9 cellular contexts compared by ENCODE assay signal in genomic region chr3:35659808-35660207, GRCh38. TPM values are rescaled to one million over a fixed set of nuclear protein-coding genes. Genes with fewer than 3 reads are reported as not detected.
DNase-seq lines count a peak whose midpoint lies in the region; TF ChIP-seq lines count a peak whose summit lies in the region.
"Had no signal": no experiment of that assay in that cellular context is flagged by ENCODE, and none has a peak within 500 bp of the region (broad histone marks: within the 10 kb centered on the region; RNA-seq: fewer than 3 reads in every experiment).

No MANE protein-coding gene starts in this region.

- TF ChIP-seq CTCF in GM12874 (IDR thresholded peaks at IDR 0.05; ENCODE audit: insufficient read depth, low read depth, low read length) = peak; percentile 24; the same call in 1 of the 2 replicates
- peak; percentile 40 to 43 for TF ChIP-seq CTCF in brain (conservative IDR thresholded peaks at IDR 0.05)
- no peak for TF ChIP-seq CTCF in CD14-positive monocyte (IDR thresholded peaks at IDR 0.05)

- H2AFZ ChIP-seq in trophoblast cell (ENCODE audit: insufficient read depth, low read length, poor library complexity) = no peak overlapping the region

- no peaks in the 10 kb centered on the region for H3K79me1 ChIP-seq in trophoblast cell (ENCODE audit: low read length)

- H3K27me3 Mint-ChIP-seq in brain = no peaks in the 10 kb centered on the region
- H3K27me3 Mint-ChIP-seq in CD14-positive monocyte (ENCODE audit: low read depth in 3 of 3) = peaks cover 2 to 4% (median 2%) of the 10 kb centered on the region in 3 donors

- peaks cover 4% of the 10 kb centered on the region for H3K36me3 Mint-ChIP-seq in brain
- no peaks in the 10 kb centered on the region for H3K36me3 Mint-ChIP-seq in CD14-positive monocyte

- H3K4me3 Mint-ChIP-seq in brain = peak overlapping the region in 2 of 5 experiments; percentile 25 to 66
- no peak overlapping the region for H3K4me3 Mint-ChIP-seq in CD14-positive monocyte

- no peak overlapping the region for H4K8ac ChIP-seq in trophoblast cell (ENCODE audit: low read depth, low read length)

- H3K27ac ChIP-seq in trophoblast cell (ENCODE audit: low read depth, low read length) = no peak overlapping the region

- no peak overlapping the region for H3K23ac ChIP-seq in trophoblast cell (ENCODE audit: low read length)

- H3K14ac ChIP-seq in trophoblast cell (ENCODE audit: low read length) = no peak overlapping the region

- H3K79me2 ChIP-seq in trophoblast cell (ENCODE audit: control insufficient read depth, insufficient read depth, low read length, poor library complexity) = no peaks in the 10 kb centered on the region

- H2BK120ac ChIP-seq in trophoblast cell (ENCODE audit: insufficient read depth, low read length, poor library complexity) = no peak overlapping the region

- H3K9me3 ChIP-seq in trophoblast cell (ENCODE audit: insufficient read depth, low read depth, low read length) = no peaks in the 10 kb centered on the region

- peak overlapping the region in 4 of 5 experiments; percentile 11 to 90 (median 34) for H3K27ac Mint-ChIP-seq in brain
- H3K27ac Mint-ChIP-seq in CD14-positive monocyte = no peak overlapping the region

- H3K36me3 ChIP-seq in trophoblast cell (ENCODE audit: control insufficient read depth in 1 of 2, insufficient read depth in 2 of 2, low read length in 2 of 2) = no peaks in the 10 kb centered on the region

- no peak overlapping the region for H3K9ac ChIP-seq in trophoblast cell (ENCODE audit: low read length)

- DNase-seq in NCI-H2029 (lab: John Stamatoyannopoulos, UW) = peak; percentile 47
- DNase-seq in trophoblast cell = peak; percentile 3 to 40
- no peak for DNase-seq in midbrain (lab: John Stamatoyannopoulos, UW)
- DNase-seq in AG20443 (ENCODE audit: low spot score) = no peak
- DNase-seq in CD14-positive monocyte (ENCODE audit: low spot score) = no peak
- no peak for DNase-seq in NOMO-1 (lab: John Stamatoyannopoulos, UW; ENCODE audit: unreplicated experiment in 2 of 2)
- DNase-seq: hypothalamus had no signal

- no peak overlapping the region for H2AK5ac ChIP-seq in trophoblast cell (ENCODE audit: low read length)

- H4K12ac ChIP-seq in trophoblast cell (ENCODE audit: low read depth, low read length) = no peak overlapping the region

- peaks cover 0 to 3% (median 0%) of the 10 kb centered on the region in 5 experiments for H3K9me3 Mint-ChIP-seq in brain
- no peaks in the 10 kb centered on the region for H3K9me3 Mint-ChIP-seq in CD14-positive monocyte

- no peak overlapping the region for H3K4me2 ChIP-seq in trophoblast cell (ENCODE audit: low read length)

- no peak overlapping the region for H3K4me3 ChIP-seq in trophoblast cell (ENCODE audit: low read depth, low read length)

- no peak overlapping the region for H2BK5ac ChIP-seq in trophoblast cell (ENCODE audit: low read depth, low read length, poor library complexity)

- no peak overlapping the region for H3K4ac ChIP-seq in trophoblast cell (ENCODE audit: low read depth, low read length)

- H3K4me1 Mint-ChIP-seq in brain = peaks cover 77% of the 10 kb centered on the region
- H3K4me1 Mint-ChIP-seq in CD14-positive monocyte = peaks cover 2% of the 10 kb centered on the region

- H3K18ac ChIP-seq in trophoblast cell (ENCODE audit: low read length) = no peak overlapping the region

- no peaks in the 10 kb centered on the region for H3K27me3 ChIP-seq in trophoblast cell (ENCODE audit: insufficient read depth, low read length)

- no peak overlapping the region for H4K91ac ChIP-seq in trophoblast cell (ENCODE audit: low read depth, low read length)

- intact Hi-C loops in CD14-positive monocyte (cut with micrococcal nuclease) = no loop called here

- no peaks in the 10 kb centered on the region for H3K4me1 ChIP-seq in trophoblast cell (ENCODE audit: control insufficient read depth in 1 of 2, insufficient read depth in 2 of 2, low read length in 2 of 2)

- H2BK12ac ChIP-seq in trophoblast cell (ENCODE audit: low read length) = no peak overlapping the region

RNA-seq across cellular contexts. Expression of gene ARPP21, which starts 20.5 kb away (rescaled TPM):
- polyA plus RNA-seq in brain (ENCODE audit: insufficient read depth, low read depth, low replicate concordance) = 9.4 TPM
- not detected in 2 replicates for polyA plus RNA-seq in trophoblast cell (2013)
- polyA plus RNA-seq in CD14-positive monocyte = not detected

Comparison
In these comparisons a context has a peak if more than half of its experiments do, and no peak if none do; other contexts are left out.
1. DNase-seq: peak in NCI-H2029 (single experiment) and trophoblast cell (2 of 2); none in midbrain (single experiment), AG20443 (single experiment), CD14-positive monocyte (single experiment) and NOMO-1 (0 of 2).
2. H3K27ac Mint-ChIP-seq: peak in brain (4 of 5); none in CD14-positive monocyte (0 of 7).
3. RNA of gene ARPP21, which starts 20.5 kb away (polyA plus RNA-seq): 9.4 TPM in brain (single experiment); not detected in CD14-positive monocyte; every median in the first group is over 10 times any median in the second.